In the genomic region with DNA sequence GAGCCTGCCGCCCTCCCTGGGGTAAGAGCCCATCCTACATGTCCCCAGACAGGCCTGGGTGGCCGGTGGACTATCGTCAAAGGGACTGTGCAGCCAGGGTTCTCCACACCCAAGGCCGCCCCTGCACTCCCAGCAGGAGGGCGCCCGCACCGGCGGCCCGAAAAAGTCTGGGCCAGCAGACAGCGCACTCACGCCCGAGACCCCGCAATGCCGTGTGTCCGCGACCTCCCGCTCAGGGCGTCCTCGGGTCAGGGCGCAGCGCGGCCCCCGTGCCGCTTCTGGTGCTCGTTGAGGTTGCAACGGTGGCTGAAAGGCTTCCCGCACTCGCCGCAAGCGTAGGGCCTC, we compare ENCODE assay signal across 1 cellular context.
TF ChIP-seq lines count a peak whose summit lies in the region.

No MANE protein-coding gene starts in this region.

TF ChIP-seq in GM23338, 12 proteins besides CTCF, POLR2A, EP300 and RAD21:
- TF ChIP-seq, protein P1, sequence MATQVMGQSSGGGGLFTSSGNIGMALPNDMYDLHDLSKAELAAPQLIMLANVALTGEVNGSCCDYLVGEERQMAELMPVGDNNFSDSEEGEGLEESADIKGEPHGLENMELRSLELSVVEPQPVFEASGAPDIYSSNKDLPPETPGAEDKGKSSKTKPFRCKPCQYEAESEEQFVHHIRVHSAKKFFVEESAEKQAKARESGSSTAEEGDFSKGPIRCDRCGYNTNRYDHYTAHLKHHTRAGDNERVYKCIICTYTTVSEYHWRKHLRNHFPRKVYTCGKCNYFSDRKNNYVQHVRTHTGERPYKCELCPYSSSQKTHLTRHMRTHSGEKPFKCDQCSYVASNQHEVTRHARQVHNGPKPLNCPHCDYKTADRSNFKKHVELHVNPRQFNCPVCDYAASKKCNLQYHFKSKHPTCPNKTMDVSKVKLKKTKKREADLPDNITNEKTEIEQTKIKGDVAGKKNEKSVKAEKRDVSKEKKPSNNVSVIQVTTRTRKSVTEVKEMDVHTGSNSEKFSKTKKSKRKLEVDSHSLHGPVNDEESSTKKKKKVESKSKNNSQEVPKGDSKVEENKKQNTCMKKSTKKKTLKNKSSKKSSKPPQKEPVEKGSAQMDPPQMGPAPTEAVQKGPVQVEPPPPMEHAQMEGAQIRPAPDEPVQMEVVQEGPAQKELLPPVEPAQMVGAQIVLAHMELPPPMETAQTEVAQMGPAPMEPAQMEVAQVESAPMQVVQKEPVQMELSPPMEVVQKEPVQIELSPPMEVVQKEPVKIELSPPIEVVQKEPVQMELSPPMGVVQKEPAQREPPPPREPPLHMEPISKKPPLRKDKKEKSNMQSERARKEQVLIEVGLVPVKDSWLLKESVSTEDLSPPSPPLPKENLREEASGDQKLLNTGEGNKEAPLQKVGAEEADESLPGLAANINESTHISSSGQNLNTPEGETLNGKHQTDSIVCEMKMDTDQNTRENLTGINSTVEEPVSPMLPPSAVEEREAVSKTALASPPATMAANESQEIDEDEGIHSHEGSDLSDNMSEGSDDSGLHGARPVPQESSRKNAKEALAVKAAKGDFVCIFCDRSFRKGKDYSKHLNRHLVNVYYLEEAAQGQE (IDR thresholded peaks at IDR 0.05; ENCODE audit: unreplicated experiment): no peak
- TF ChIP-seq EZH2phosphoT487 (IDR thresholded peaks at IDR 0.05; ENCODE audit: unreplicated experiment) (no peak), CREB1 (CRISPR knock-in tag; IDR thresholded peaks at IDR 0.05; ENCODE audit: low read depth) (no peak), EZH2 (IDR thresholded peaks at IDR 0.05; ENCODE audit: low read depth, unreplicated experiment) (no peak), ZNF331 (CRISPR knock-in tag; IDR thresholded peaks at IDR 0.05; ENCODE audit: low read depth) (no peak), POLR2AphosphoS5 (IDR thresholded peaks at IDR 0.05; ENCODE audit: low read depth) (no peak), JUNB (IDR thresholded peaks at IDR 0.05; ENCODE audit: unreplicated experiment) (no peak), NANOG (IDR thresholded peaks at IDR 0.05; ENCODE audit: borderline replicate concordance) (no peak), STAT1 (IDR thresholded peaks at IDR 0.05; ENCODE audit: unreplicated experiment) (no peak), ZNF114 (CRISPR knock-in tag; IDR thresholded peaks at IDR 0.05) (no peak)
- TF ChIP-seq, protein P2, sequence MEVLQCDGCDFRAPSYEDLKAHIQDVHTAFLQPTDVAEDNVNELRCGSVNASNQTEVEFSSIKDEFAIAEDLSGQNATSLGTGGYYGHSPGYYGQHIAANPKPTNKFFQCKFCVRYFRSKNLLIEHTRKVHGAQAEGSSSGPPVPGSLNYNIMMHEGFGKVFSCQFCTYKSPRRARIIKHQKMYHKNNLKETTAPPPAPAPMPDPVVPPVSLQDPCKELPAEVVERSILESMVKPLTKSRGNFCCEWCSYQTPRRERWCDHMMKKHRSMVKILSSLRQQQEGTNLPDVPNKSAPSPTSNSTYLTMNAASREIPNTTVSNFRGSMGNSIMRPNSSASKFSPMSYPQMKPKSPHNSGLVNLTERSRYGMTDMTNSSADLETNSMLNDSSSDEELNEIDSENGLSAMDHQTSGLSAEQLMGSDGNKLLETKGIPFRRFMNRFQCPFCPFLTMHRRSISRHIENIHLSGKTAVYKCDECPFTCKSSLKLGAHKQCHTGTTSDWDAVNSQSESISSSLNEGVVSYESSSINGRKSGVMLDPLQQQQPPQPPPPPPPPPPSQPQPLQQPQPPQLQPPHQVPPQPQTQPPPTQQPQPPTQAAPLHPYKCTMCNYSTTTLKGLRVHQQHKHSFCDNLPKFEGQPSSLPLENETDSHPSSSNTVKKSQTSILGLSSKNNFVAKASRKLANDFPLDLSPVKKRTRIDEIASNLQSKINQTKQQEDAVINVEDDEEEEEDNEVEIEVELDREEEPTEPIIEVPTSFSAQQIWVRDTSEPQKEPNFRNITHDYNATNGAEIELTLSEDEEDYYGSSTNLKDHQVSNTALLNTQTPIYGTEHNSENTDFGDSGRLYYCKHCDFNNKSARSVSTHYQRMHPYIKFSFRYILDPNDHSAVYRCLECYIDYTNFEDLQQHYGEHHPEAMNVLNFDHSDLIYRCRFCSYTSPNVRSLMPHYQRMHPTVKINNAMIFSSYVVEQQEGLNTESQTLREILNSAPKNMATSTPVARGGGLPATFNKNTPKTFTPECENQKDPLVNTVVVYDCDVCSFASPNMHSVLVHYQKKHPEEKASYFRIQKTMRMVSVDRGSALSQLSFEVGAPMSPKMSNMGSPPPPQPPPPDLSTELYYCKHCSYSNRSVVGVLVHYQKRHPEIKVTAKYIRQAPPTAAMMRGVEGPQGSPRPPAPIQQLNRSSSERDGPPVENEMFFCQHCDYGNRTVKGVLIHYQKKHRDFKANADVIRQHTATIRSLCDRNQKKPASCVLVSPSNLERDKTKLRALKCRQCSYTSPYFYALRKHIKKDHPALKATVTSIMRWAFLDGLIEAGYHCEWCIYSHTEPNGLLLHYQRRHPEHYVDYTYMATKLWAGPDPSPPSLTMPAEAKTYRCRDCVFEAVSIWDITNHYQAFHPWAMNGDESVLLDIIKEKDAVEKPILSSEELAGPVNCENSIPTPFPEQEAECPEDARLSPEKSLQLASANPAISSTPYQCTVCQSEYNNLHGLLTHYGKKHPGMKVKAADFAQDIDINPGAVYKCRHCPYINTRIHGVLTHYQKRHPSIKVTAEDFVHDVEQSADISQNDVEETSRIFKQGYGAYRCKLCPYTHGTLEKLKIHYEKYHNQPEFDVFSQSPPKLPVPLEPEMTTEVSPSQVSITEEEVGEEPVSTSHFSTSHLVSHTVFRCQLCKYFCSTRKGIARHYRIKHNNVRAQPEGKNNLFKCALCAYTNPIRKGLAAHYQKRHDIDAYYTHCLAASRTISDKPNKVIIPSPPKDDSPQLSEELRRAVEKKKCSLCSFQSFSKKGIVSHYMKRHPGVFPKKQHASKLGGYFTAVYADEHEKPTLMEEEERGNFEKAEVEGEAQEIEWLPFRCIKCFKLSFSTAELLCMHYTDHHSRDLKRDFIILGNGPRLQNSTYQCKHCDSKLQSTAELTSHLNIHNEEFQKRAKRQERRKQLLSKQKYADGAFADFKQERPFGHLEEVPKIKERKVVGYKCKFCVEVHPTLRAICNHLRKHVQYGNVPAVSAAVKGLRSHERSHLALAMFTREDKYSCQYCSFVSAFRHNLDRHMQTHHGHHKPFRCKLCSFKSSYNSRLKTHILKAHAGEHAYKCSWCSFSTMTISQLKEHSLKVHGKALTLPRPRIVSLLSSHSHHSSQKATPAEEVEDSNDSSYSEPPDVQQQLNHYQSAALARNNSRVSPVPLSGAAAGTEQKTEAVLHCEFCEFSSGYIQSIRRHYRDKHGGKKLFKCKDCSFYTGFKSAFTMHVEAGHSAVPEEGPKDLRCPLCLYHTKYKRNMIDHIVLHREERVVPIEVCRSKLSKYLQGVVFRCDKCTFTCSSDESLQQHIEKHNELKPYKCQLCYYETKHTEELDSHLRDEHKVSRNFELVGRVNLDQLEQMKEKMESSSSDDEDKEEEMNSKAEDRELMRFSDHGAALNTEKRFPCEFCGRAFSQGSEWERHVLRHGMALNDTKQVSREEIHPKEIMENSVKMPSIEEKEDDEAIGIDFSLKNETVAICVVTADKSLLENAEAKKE (CRISPR knock-in tag; IDR thresholded peaks at IDR 0.05): no peak
- TF ChIP-seq, protein P3, sequence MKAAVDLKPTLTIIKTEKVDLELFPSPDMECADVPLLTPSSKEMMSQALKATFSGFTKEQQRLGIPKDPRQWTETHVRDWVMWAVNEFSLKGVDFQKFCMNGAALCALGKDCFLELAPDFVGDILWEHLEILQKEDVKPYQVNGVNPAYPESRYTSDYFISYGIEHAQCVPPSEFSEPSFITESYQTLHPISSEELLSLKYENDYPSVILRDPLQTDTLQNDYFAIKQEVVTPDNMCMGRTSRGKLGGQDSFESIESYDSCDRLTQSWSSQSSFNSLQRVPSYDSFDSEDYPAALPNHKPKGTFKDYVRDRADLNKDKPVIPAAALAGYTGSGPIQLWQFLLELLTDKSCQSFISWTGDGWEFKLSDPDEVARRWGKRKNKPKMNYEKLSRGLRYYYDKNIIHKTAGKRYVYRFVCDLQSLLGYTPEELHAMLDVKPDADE (IDR thresholded peaks at IDR 0.05): no peak
